Comparison of ENCODE assay signal across 1 cellular context in the genomic region with DNA sequence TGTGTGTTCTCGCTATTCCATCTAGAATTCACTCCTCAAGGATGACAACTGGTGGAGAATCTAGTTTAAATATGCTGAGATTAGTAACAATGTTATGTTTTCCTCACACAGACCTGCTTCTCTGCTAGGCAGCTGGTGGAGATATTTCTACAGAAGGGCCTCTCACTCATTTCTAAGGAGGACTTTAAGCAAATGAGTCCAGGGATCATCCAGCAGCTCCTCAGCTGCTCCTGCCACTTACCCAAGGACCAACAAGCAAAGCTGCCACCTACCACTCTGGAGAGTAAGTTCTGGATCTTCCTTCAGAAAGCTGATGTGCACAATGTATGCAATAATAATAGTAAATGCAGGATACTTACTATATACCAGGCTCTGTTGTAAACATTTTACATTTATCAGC.
TF ChIP-seq lines count a peak whose summit lies in the region.

No MANE protein-coding gene starts in this region.

TF ChIP-seq in IMR-90, 13 proteins besides CTCF, POLR2A, EP300 and RAD21 (continued from another document):
- TF ChIP-seq, protein P1, sequence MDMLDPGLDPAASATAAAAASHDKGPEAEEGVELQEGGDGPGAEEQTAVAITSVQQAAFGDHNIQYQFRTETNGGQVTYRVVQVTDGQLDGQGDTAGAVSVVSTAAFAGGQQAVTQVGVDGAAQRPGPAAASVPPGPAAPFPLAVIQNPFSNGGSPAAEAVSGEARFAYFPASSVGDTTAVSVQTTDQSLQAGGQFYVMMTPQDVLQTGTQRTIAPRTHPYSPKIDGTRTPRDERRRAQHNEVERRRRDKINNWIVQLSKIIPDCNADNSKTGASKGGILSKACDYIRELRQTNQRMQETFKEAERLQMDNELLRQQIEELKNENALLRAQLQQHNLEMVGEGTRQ (IDR thresholded peaks at IDR 0.05; ENCODE audit: low read depth, low read length), result no peak
- TF ChIP-seq SMC3 (IDR thresholded peaks at IDR 0.05; ENCODE audit: low read depth, low read length) (no peak), MXI1 (IDR thresholded peaks at IDR 0.05; ENCODE audit: borderline replicate concordance, low read depth, low read length) (no peak)
